Comparison of ENCODE assay signal across 1 cellular context in genomic region chr6:141877275-141877983, GRCh38.
A peak's percentile ranks its signal among the peaks of the same experiment; 100 is the strongest.
TF ChIP-seq lines count a peak whose summit lies in the region.

No MANE protein-coding gene starts in this region.

TF ChIP-seq in HepG2, 621 proteins besides CTCF, POLR2A, EP300 and RAD21 (continued from another document and continues in another):
- TF ChIP-seq, protein P1, sequence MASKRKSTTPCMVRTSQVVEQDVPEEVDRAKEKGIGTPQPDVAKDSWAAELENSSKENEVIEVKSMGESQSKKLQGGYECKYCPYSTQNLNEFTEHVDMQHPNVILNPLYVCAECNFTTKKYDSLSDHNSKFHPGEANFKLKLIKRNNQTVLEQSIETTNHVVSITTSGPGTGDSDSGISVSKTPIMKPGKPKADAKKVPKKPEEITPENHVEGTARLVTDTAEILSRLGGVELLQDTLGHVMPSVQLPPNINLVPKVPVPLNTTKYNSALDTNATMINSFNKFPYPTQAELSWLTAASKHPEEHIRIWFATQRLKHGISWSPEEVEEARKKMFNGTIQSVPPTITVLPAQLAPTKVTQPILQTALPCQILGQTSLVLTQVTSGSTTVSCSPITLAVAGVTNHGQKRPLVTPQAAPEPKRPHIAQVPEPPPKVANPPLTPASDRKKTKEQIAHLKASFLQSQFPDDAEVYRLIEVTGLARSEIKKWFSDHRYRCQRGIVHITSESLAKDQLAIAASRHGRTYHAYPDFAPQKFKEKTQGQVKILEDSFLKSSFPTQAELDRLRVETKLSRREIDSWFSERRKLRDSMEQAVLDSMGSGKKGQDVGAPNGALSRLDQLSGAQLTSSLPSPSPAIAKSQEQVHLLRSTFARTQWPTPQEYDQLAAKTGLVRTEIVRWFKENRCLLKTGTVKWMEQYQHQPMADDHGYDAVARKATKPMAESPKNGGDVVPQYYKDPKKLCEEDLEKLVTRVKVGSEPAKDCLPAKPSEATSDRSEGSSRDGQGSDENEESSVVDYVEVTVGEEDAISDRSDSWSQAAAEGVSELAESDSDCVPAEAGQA (IDR thresholded peaks at IDR 0.05; ENCODE audit: low read depth), result no peak
- TF ChIP-seq, protein P1 (CRISPR knock-in tag; IDR thresholded peaks at IDR 0.05; ENCODE audit: borderline replicate concordance), result no peak
- TF ChIP-seq FOXK1 (CRISPR knock-in tag; IDR thresholded peaks at IDR 0.05; ENCODE audit: borderline replicate concordance, low read depth), result peak; percentile 80
- TF ChIP-seq GZF1 (CRISPR knock-in tag; IDR thresholded peaks at IDR 0.05), result no peak
- no peak for TF ChIP-seq NFKB2 (CRISPR knock-in tag; IDR thresholded peaks at IDR 0.05; ENCODE audit: borderline replicate concordance)
- TF ChIP-seq IKZF4 (CRISPR knock-in tag; IDR thresholded peaks at IDR 0.05; ENCODE audit: borderline replicate concordance, low read depth, not compliant biosample characterization), result no peak
- TF ChIP-seq NR2F6 (IDR thresholded peaks at IDR 0.05), result peak; percentile 62
- TF ChIP-seq NR2F6 (CRISPR knock-in tag; IDR thresholded peaks at IDR 0.05), result peak; percentile 71
- no peak for TF ChIP-seq ZNF253 (CRISPR knock-in tag; IDR thresholded peaks at IDR 0.05; ENCODE audit: borderline replicate concordance)
- TF ChIP-seq, protein P2, sequence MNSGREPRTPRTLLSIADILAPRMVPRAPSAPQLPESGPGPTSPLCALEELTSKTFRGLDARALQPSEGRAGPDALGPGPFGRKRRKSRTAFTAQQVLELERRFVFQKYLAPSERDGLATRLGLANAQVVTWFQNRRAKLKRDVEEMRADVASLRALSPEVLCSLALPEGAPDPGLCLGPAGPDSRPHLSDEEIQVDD (CRISPR knock-in tag; IDR thresholded peaks at IDR 0.05; ENCODE audit: borderline replicate concordance), result no peak
- TF ChIP-seq MLX (CRISPR knock-in tag; IDR thresholded peaks at IDR 0.05), result peak; percentile 44; the same call in 1 of the 2 replicates
- no peak for TF ChIP-seq HMGA1 (CRISPR knock-in tag; conservative IDR thresholded peaks at IDR 0.05)
- no peak for TF ChIP-seq SRSF9 (IDR thresholded peaks at IDR 0.05; ENCODE audit: borderline replicate concordance, insufficient read depth, low read depth, low read length, poor library complexity, severe bottlenecking)
- TF ChIP-seq RBFOX2 (IDR thresholded peaks at IDR 0.05; ENCODE audit: low read depth, low read length), result no peak
- no peak for TF ChIP-seq ATAD3A (CRISPR knock-in tag; IDR thresholded peaks at IDR 0.05)
- no peak for TF ChIP-seq ZNF138 (CRISPR knock-in tag; IDR thresholded peaks at IDR 0.05; ENCODE audit: low read depth)
- no peak for TF ChIP-seq NCOA2 (CRISPR knock-in tag; IDR thresholded peaks at IDR 0.05)
- TF ChIP-seq CENPT (CRISPR knock-in tag; IDR thresholded peaks at IDR 0.05; ENCODE audit: low read depth), result no peak
- TF ChIP-seq MYC (CRISPR knock-in tag; IDR thresholded peaks at IDR 0.05; ENCODE audit: borderline replicate concordance), result no peak
- TF ChIP-seq ZNF180 (CRISPR knock-in tag; IDR thresholded peaks at IDR 0.05; ENCODE audit: borderline replicate concordance, low read depth), result no peak
- TF ChIP-seq SP2 (CRISPR knock-in tag; IDR thresholded peaks at IDR 0.05), result no peak
- TF ChIP-seq, protein P3, sequence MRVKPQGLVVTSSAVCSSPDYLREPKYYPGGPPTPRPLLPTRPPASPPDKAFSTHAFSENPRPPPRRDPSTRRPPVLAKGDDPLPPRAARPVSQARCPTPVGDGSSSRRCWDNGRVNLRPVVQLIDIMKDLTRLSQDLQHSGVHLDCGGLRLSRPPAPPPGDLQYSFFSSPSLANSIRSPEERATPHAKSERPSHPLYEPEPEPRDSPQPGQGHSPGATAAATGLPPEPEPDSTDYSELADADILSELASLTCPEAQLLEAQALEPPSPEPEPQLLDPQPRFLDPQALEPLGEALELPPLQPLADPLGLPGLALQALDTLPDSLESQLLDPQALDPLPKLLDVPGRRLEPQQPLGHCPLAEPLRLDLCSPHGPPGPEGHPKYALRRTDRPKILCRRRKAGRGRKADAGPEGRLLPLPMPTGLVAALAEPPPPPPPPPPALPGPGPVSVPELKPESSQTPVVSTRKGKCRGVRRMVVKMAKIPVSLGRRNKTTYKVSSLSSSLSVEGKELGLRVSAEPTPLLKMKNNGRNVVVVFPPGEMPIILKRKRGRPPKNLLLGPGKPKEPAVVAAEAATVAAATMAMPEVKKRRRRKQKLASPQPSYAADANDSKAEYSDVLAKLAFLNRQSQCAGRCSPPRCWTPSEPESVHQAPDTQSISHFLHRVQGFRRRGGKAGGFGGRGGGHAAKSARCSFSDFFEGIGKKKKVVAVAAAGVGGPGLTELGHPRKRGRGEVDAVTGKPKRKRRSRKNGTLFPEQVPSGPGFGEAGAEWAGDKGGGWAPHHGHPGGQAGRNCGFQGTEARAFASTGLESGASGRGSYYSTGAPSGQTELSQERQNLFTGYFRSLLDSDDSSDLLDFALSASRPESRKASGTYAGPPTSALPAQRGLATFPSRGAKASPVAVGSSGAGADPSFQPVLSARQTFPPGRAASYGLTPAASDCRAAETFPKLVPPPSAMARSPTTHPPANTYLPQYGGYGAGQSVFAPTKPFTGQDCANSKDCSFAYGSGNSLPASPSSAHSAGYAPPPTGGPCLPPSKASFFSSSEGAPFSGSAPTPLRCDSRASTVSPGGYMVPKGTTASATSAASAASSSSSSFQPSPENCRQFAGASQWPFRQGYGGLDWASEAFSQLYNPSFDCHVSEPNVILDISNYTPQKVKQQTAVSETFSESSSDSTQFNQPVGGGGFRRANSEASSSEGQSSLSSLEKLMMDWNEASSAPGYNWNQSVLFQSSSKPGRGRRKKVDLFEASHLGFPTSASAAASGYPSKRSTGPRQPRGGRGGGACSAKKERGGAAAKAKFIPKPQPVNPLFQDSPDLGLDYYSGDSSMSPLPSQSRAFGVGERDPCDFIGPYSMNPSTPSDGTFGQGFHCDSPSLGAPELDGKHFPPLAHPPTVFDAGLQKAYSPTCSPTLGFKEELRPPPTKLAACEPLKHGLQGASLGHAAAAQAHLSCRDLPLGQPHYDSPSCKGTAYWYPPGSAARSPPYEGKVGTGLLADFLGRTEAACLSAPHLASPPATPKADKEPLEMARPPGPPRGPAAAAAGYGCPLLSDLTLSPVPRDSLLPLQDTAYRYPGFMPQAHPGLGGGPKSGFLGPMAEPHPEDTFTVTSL (CRISPR knock-in tag; IDR thresholded peaks at IDR 0.05; ENCODE audit: borderline replicate concordance), result peak; percentile 72; the same call in 1 of the 2 replicates
- TF ChIP-seq, protein P4, sequence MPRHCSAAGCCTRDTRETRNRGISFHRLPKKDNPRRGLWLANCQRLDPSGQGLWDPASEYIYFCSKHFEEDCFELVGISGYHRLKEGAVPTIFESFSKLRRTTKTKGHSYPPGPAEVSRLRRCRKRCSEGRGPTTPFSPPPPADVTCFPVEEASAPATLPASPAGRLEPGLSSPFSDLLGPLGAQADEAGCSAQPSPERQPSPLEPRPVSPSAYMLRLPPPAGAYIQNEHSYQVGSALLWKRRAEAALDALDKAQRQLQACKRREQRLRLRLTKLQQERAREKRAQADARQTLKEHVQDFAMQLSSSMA (CRISPR knock-in tag; IDR thresholded peaks at IDR 0.05), result no peak
- TF ChIP-seq PPARG (CRISPR knock-in tag; conservative IDR thresholded peaks at IDR 0.05), result peak; percentile 82
- no peak for TF ChIP-seq NFKBIZ (CRISPR knock-in tag; IDR thresholded peaks at IDR 0.05)
- TF ChIP-seq PCBP1 (IDR thresholded peaks at IDR 0.05; ENCODE audit: borderline replicate concordance, low read depth, low read length), result no peak
- no peak for TF ChIP-seq XRCC5 (optimal IDR thresholded peaks at IDR 0.05; ENCODE audit: low read length)
- TF ChIP-seq ZNF644 (CRISPR knock-in tag; IDR thresholded peaks at IDR 0.05; ENCODE audit: low read depth), result peak; percentile 33; the same call in 1 of the 2 replicates
- no peak for TF ChIP-seq KAT2B (IDR thresholded peaks at IDR 0.05; ENCODE audit: borderline replicate concordance, low read depth, low read length)
- TF ChIP-seq RFXAP (CRISPR knock-in tag; IDR thresholded peaks at IDR 0.05; ENCODE audit: borderline replicate concordance), result no peak
- no peak for TF ChIP-seq ZNF263 (CRISPR knock-in tag; IDR thresholded peaks at IDR 0.05)
- TF ChIP-seq TEF (CRISPR knock-in tag; IDR thresholded peaks at IDR 0.05), result peak; percentile 82; the same call in 1 of the 2 replicates
- TF ChIP-seq, protein P5, sequence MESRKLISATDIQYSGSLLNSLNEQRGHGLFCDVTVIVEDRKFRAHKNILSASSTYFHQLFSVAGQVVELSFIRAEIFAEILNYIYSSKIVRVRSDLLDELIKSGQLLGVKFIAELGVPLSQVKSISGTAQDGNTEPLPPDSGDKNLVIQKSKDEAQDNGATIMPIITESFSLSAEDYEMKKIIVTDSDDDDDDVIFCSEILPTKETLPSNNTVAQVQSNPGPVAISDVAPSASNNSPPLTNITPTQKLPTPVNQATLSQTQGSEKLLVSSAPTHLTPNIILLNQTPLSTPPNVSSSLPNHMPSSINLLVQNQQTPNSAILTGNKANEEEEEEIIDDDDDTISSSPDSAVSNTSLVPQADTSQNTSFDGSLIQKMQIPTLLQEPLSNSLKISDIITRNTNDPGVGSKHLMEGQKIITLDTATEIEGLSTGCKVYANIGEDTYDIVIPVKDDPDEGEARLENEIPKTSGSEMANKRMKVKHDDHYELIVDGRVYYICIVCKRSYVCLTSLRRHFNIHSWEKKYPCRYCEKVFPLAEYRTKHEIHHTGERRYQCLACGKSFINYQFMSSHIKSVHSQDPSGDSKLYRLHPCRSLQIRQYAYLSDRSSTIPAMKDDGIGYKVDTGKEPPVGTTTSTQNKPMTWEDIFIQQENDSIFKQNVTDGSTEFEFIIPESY (CRISPR knock-in tag; IDR thresholded peaks at IDR 0.05), result no peak
- TF ChIP-seq YY1 (IDR thresholded peaks at IDR 0.05; ENCODE audit: insufficient read depth, insufficient replicate concordance, low read depth, low read length), result no peak
- no peak for TF ChIP-seq ZNF335 (CRISPR knock-in tag; IDR thresholded peaks at IDR 0.05)
- TF ChIP-seq ZGPAT (CRISPR knock-in tag; IDR thresholded peaks at IDR 0.05), result peak; percentile 66
- TF ChIP-seq ZNF101 (CRISPR knock-in tag; IDR thresholded peaks at IDR 0.05; ENCODE audit: borderline replicate concordance, low read depth), result no peak
- no peak for TF ChIP-seq ZFP36 (IDR thresholded peaks at IDR 0.05; ENCODE audit: borderline replicate concordance, low read depth, low read length, partially characterized antibody)
- TF ChIP-seq TFDP1 (CRISPR knock-in tag; IDR thresholded peaks at IDR 0.05; ENCODE audit: borderline replicate concordance), result no peak
- TF ChIP-seq FOSL1 (CRISPR knock-in tag; IDR thresholded peaks at IDR 0.05; ENCODE audit: borderline replicate concordance), result no peak
